1 cellular context compared by ENCODE assay signal in genomic region chr16:24538756-24539294, GRCh38.
TF ChIP-seq lines count a peak whose summit lies in the region.

No MANE protein-coding gene starts in this region.

TF ChIP-seq in K562, 482 proteins besides CTCF, POLR2A, EP300 and RAD21 (continued from another document and continues in another):
- TF ChIP-seq FUS (optimal IDR thresholded peaks at IDR 0.05; ENCODE audit: low read depth, low read length) = no peak
- no peak for TF ChIP-seq ZNF766 (CRISPR knock-in tag; conservative IDR thresholded peaks at IDR 0.05)
- TF ChIP-seq SREBF2 (CRISPR knock-in tag; IDR thresholded peaks at IDR 0.05) = no peak
- TF ChIP-seq HDAC2 (IDR thresholded peaks at IDR 0.05) = peak; percentile 94
- no peak for TF ChIP-seq SMAD1 (IDR thresholded peaks at IDR 0.05; ENCODE audit: low read depth, low read length, partially characterized antibody)
- no peak for TF ChIP-seq ZFP30 (CRISPR knock-in tag; IDR thresholded peaks at IDR 0.05; ENCODE audit: borderline replicate concordance)
- TF ChIP-seq JUNB (CRISPR knock-in tag; conservative IDR thresholded peaks at IDR 0.05) = no peak
- TF ChIP-seq HMG20B (CRISPR knock-in tag; IDR thresholded peaks at IDR 0.05) = no peak
- TF ChIP-seq AFF4 (CRISPR knock-in tag; IDR thresholded peaks at IDR 0.05) = no peak
- TF ChIP-seq ZBTB7A (IDR thresholded peaks at IDR 0.05; ENCODE audit: borderline replicate concordance, control insufficient read depth, low read depth, low read length) = no peak
- TF ChIP-seq NELFE (IDR thresholded peaks at IDR 0.05; ENCODE audit: insufficient read depth, insufficient read length) = no peak
- TF ChIP-seq ZNF445 (CRISPR knock-in tag; IDR thresholded peaks at IDR 0.05; ENCODE audit: low read depth) = no peak
- no peak for TF ChIP-seq ZNF140 (CRISPR knock-in tag; IDR thresholded peaks at IDR 0.05)
- TF ChIP-seq ZBTB2 (IDR thresholded peaks at IDR 0.05) = no peak
- TF ChIP-seq ZFP36 (IDR thresholded peaks at IDR 0.05; ENCODE audit: low read depth, low read length, partially characterized antibody) = peak; percentile 59
- no peak for TF ChIP-seq RREB1 (CRISPR knock-in tag; IDR thresholded peaks at IDR 0.05)
- TF ChIP-seq HMG20A (CRISPR knock-in tag; conservative IDR thresholded peaks at IDR 0.05) = no peak
- TF ChIP-seq ATF6 (CRISPR knock-in tag; IDR thresholded peaks at IDR 0.05) = no peak
- no peak for TF ChIP-seq BRD9 (IDR thresholded peaks at IDR 0.05; ENCODE audit: low read depth, partially characterized antibody)
- TF ChIP-seq SMAD2 (IDR thresholded peaks at IDR 0.05; ENCODE audit: low read depth, low read length) = no peak
- no peak for TF ChIP-seq THAP7 (CRISPR knock-in tag; IDR thresholded peaks at IDR 0.05)
- no peak for TF ChIP-seq ZNF785 (CRISPR knock-in tag; IDR thresholded peaks at IDR 0.05)
- TF ChIP-seq MBD1 (CRISPR knock-in tag; IDR thresholded peaks at IDR 0.05) = no peak
- TF ChIP-seq IRF9 (tag; IDR thresholded peaks at IDR 0.05) = no peak
- no peak for TF ChIP-seq MBD2 (IDR thresholded peaks at IDR 0.05; ENCODE audit: borderline replicate concordance, low read depth)
- TF ChIP-seq ELF1 (tag; IDR thresholded peaks at IDR 0.05) = peak; percentile 23
- no peak for TF ChIP-seq DEAF1 (CRISPR knock-in tag; IDR thresholded peaks at IDR 0.05)
- no peak for TF ChIP-seq ZNF507 (tag; conservative IDR thresholded peaks at IDR 0.05)
- TF ChIP-seq NCOA6 (IDR thresholded peaks at IDR 0.05) = no peak
- no peak for TF ChIP-seq FOXP4 (CRISPR knock-in tag; IDR thresholded peaks at IDR 0.05; ENCODE audit: borderline replicate concordance)
- TF ChIP-seq ZNF740 (CRISPR knock-in tag; IDR thresholded peaks at IDR 0.05) = no peak
- TF ChIP-seq ZNF740 (tag; IDR thresholded peaks at IDR 0.05) = no peak
- no peak for TF ChIP-seq ZNF121 (CRISPR knock-in tag; conservative IDR thresholded peaks at IDR 0.05)
- TF ChIP-seq STAT5A (IDR thresholded peaks at IDR 0.05; ENCODE audit: borderline replicate concordance, low read length) = no peak
- TF ChIP-seq DPF2 (IDR thresholded peaks at IDR 0.05) = peak; percentile 47
- TF ChIP-seq ZNF3 (CRISPR knock-in tag; IDR thresholded peaks at IDR 0.05) = no peak
- no peak for TF ChIP-seq DMBX1 (CRISPR knock-in tag; IDR thresholded peaks at IDR 0.05; ENCODE audit: borderline replicate concordance)
